In the genomic region with DNA sequence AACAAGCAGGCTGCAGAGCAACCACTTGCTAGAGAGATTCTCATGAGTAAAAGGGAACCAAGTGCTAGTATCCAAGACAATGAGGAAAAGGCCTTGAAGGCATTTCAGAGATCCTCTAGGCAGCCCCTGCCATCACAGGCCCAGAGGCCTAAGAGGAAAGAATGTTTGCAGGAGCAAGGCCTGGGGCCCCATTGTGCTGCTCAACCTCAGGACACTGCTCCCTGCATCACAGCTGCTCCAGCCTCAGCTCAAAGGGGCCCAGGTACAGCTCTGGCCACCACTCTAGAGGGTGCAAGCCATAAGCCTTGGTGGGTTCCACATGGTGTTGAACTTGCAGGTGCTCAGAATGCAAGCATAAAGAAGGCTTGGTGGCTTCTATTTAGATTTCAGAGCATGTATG, we compare ENCODE assay signal across 20 cellular contexts.
"Had no signal": no experiment of that assay in that cellular context is flagged by ENCODE, and none has a peak within 500 bp of the region (broad histone marks: within the 10 kb centered on the region; RNA-seq: fewer than 3 reads in every experiment).

No MANE protein-coding gene starts in this region.

- DNase-seq: KBM-7, MV-4-11, NCI-H1048, NCI-H1105, NCI-H1417, NCI-H1436 treated with DMSO at 0.1 percent for 48 hours, NCI-H1694, NCI-H187 treated with DMSO at 0.1 percent for 48 hours, NCI-H2081, NCI-H2107, NCI-H2227 treated with DMSO at 0.1 percent for 48 hours, NCI-H524 treated with DMSO at 0.1 percent for 48 hours, NCI-H69, NCI-H774, Right ventricle myocardium superior, RPMI8226, SIG-M5 had no signal

- H3K4me3 Mint-ChIP-seq: IgD-negative memory B cell had no signal

- H3K36me3 Mint-ChIP-seq: IgD-negative memory B cell had no signal

- H3K4me1 Mint-ChIP-seq: IgD-negative memory B cell had no signal

- H3K9me3 ChIP-seq: SJSA1 had no signal

- H3K27ac Mint-ChIP-seq: IgD-negative memory B cell had no signal

- H3K4me1 ChIP-seq: SJSA1 had no signal

- H3K4me3 ChIP-seq: SJSA1, SK-N-MC had no signal

- H3K27ac ChIP-seq: SJSA1, SK-N-MC had no signal

- H3K36me3 ChIP-seq: SJSA1 had no signal
